ENCODE assay signal across 1 cellular context in the genomic region with DNA sequence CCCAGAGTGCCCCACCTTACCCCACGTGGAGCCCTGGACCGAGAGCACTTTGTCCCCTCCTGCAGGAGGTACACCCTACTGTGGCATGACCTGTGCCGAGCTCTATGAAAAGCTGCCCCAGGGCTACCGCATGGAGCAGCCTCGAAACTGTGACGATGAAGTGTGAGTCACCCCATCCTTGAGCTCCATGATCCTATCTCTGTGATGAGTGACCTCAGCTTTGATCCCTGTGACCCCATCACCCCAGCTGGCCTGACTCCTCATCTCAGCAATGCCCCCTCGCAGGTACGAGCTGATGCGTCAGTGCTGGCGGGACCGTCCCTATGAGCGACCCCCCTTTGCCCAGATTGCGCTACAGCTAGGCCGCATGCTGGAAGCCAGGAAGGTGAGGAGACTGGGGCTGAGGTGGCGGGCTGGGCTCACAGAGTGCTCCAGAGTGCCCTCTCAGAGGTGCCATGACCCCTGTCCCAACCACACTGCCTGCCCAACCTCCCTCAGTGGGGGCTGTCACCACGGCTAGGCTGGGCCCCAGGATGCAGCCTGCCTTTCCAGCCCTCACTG.
TF ChIP-seq lines count a peak whose summit lies in the region.

No MANE protein-coding gene starts in this region.

TF ChIP-seq in K562, 482 proteins besides CTCF, POLR2A, EP300 and RAD21 (continued from another document):
- TF ChIP-seq, protein P1, sequence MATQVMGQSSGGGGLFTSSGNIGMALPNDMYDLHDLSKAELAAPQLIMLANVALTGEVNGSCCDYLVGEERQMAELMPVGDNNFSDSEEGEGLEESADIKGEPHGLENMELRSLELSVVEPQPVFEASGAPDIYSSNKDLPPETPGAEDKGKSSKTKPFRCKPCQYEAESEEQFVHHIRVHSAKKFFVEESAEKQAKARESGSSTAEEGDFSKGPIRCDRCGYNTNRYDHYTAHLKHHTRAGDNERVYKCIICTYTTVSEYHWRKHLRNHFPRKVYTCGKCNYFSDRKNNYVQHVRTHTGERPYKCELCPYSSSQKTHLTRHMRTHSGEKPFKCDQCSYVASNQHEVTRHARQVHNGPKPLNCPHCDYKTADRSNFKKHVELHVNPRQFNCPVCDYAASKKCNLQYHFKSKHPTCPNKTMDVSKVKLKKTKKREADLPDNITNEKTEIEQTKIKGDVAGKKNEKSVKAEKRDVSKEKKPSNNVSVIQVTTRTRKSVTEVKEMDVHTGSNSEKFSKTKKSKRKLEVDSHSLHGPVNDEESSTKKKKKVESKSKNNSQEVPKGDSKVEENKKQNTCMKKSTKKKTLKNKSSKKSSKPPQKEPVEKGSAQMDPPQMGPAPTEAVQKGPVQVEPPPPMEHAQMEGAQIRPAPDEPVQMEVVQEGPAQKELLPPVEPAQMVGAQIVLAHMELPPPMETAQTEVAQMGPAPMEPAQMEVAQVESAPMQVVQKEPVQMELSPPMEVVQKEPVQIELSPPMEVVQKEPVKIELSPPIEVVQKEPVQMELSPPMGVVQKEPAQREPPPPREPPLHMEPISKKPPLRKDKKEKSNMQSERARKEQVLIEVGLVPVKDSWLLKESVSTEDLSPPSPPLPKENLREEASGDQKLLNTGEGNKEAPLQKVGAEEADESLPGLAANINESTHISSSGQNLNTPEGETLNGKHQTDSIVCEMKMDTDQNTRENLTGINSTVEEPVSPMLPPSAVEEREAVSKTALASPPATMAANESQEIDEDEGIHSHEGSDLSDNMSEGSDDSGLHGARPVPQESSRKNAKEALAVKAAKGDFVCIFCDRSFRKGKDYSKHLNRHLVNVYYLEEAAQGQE (CRISPR knock-in tag; IDR thresholded peaks at IDR 0.05; ENCODE audit: low read depth) = no peak
- TF ChIP-seq, protein P2, sequence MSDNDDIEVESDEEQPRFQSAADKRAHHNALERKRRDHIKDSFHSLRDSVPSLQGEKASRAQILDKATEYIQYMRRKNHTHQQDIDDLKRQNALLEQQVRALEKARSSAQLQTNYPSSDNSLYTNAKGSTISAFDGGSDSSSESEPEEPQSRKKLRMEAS (CRISPR knock-in tag; IDR thresholded peaks at IDR 0.05) = peak; percentile 30; the same call in 1 of the 2 replicates
- TF ChIP-seq ZNF717 (CRISPR knock-in tag; IDR thresholded peaks at IDR 0.05) = no peak
- peak; percentile 61 for TF ChIP-seq ARID1B (IDR thresholded peaks at IDR 0.05)
- TF ChIP-seq FOS (IDR thresholded peaks at IDR 0.05; ENCODE audit: extremely low read depth, insufficient read length) = peak; percentile 40
- no peak for TF ChIP-seq CAMTA2 (CRISPR knock-in tag; conservative IDR thresholded peaks at IDR 0.05)
- TF ChIP-seq KDM1A (IDR thresholded peaks at IDR 0.05) = peak; percentile 38 to 39; a peak in 2 of 4 replicates
- TF ChIP-seq L3MBTL2 (IDR thresholded peaks at IDR 0.05) = peak; percentile 34; the same call in 1 of the 2 replicates
- TF ChIP-seq CHD4 (IDR thresholded peaks at IDR 0.05; ENCODE audit: insufficient read depth, insufficient replicate concordance, low read depth, low read length, poor library complexity, severe bottlenecking) = no peak
- TF ChIP-seq TCF7 (IDR thresholded peaks at IDR 0.05; ENCODE audit: borderline replicate concordance) = peak; percentile 94
- no peak for TF ChIP-seq ERF (CRISPR knock-in tag; IDR thresholded peaks at IDR 0.05)
- TF ChIP-seq PYGO2 (tag; IDR thresholded peaks at IDR 0.05) = no peak
- TF ChIP-seq CBX8 (IDR thresholded peaks at IDR 0.05; ENCODE audit: borderline replicate concordance, extremely low read depth, low read depth, low read length, poor library complexity, severe bottlenecking) = no peak
- TF ChIP-seq, protein P3, sequence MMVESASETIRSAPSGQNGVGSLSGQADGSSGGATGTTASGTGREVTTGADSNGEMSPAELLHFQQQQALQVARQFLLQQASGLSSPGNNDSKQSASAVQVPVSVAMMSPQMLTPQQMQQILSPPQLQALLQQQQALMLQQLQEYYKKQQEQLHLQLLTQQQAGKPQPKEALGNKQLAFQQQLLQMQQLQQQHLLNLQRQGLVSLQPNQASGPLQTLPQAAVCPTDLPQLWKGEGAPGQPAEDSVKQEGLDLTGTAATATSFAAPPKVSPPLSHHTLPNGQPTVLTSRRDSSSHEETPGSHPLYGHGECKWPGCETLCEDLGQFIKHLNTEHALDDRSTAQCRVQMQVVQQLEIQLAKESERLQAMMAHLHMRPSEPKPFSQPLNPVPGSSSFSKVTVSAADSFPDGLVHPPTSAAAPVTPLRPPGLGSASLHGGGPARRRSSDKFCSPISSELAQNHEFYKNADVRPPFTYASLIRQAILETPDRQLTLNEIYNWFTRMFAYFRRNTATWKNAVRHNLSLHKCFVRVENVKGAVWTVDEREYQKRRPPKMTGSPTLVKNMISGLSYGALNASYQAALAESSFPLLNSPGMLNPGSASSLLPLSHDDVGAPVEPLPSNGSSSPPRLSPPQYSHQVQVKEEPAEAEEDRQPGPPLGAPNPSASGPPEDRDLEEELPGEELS (CRISPR knock-in tag; IDR thresholded peaks at IDR 0.05; ENCODE audit: borderline replicate concordance) = 0 out of 2 replicates have a peak, but pooled peaks have one; percentile 31
- TF ChIP-seq, protein P4, sequence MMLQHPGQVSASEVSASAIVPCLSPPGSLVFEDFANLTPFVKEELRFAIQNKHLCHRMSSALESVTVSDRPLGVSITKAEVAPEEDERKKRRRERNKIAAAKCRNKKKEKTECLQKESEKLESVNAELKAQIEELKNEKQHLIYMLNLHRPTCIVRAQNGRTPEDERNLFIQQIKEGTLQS (IDR thresholded peaks at IDR 0.05) = peak; percentile 89
- TF ChIP-seq, protein P4 (CRISPR knock-in tag; conservative IDR thresholded peaks at IDR 0.05) = 0 out of 2 replicates have a peak, but pooled peaks have one; percentile 43
